39 cellular contexts compared by ENCODE assay signal in genomic region chr19:15096223-15096622, GRCh38. TPM values are rescaled to one million over a fixed set of nuclear protein-coding genes. Genes with fewer than 3 reads are reported as not detected.
"Had no signal": no experiment of that assay in that cellular context is flagged by ENCODE, and none has a peak within 500 bp of the region (broad histone marks: within the 10 kb centered on the region; RNA-seq: fewer than 3 reads in every experiment).

No MANE protein-coding gene starts in this region.

- H3K4me3 ChIP-seq: MG63 had no signal

- H3K27me3 ChIP-seq: MG63 had no signal

- DNase-seq: Karpas-422, Kasumi-1, MG63, MM.1S, MV-4-11, NCI-H1048, NCI-H1092, NCI-H1092 treated with DMSO at 0.1 percent for 48 hours, NCI-H1105, NCI-H1105 treated with DMSO at 0.1 percent for 48 hours, NCI-H1417, NCI-H1417 treated with DMSO at 0.1 percent for 48 hours, NCI-H1436, NCI-H1436 treated with DMSO at 0.1 percent for 48 hours, NCI-H146, NCI-H1694, NCI-H1694 treated with DMSO at 0.1 percent for 48 hours, NCI-H187, NCI-H187 treated with DMSO at 0.1 percent for 48 hours, NCI-H1930, NCI-H2029, NCI-H2029 treated with DMSO at 0.1 percent for 48 hours, NCI-H2081, NCI-H2081 treated with DMSO at 0.1 percent for 48 hours, NCI-H2107, NCI-H2171, NCI-H2171 treated with DMSO at 0.1 percent for 48 hours, NCI-H2227 treated with DMSO at 0.1 percent for 48 hours, NCI-H226, NCI-H345, NCI-H446, NCI-H446 treated with DMSO at 0.1 percent for 48 hours, NCI-H510A, NCI-H510A treated with DMSO at 0.1 percent for 48 hours, NCI-H524 had no signal

- H3K9me3 ChIP-seq: MG63 had no signal

- H3K36me3 ChIP-seq: MG63 had no signal

RNA-seq across cellular contexts. Expression of gene OR1I1, which starts 14.2 kb away (rescaled TPM):
- total RNA-seq: LHCN-M2, M059J, MCF 10A, NCI-H460 had no signal

RNA-seq across cellular contexts. Expression of gene CASP14, which starts 46.9 kb away (rescaled TPM):
- total RNA-seq: LHCN-M2, M059J, MCF 10A, NCI-H460 had no signal
